ENCODE assay signal across 8 cellular contexts in the genomic region with DNA sequence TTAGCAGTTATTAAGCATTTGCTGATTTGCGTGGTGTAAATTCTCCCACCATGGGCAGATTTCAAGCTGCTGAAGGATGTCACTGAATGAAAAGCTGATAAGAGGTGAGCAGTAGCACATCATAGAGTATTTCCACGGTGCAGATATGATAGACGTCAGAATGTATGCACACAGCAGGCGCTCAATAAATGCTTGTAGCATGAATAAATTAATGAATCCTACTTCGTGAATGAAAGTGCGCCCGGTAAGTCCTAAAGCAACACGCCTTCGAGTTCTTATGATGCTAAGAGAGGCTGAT. TPM values are rescaled to one million over a fixed set of nuclear protein-coding genes. Genes with fewer than 3 reads are reported as not detected.
DNase-seq lines count a peak whose midpoint lies in the region; ATAC-seq and TF ChIP-seq lines count a peak whose summit lies in the region.

No MANE protein-coding gene starts in this region.

- H3K27ac Mint-ChIP-seq in neural crest cell (ENCODE audit: unreplicated experiment) = no peak overlapping the region

- peaks cover 10% of the 10 kb centered on the region; the same call in 1 of the 2 replicates for H3K36me3 ChIP-seq in BLaER1

- H3K9me3 ChIP-seq in BLaER1 = no peaks in the 10 kb centered on the region

- H4K20me1 ChIP-seq in BLaER1 = peaks cover 7% of the 10 kb centered on the region; the same call in 1 of the 2 replicates

- peak overlapping the region; percentile 44 for H3K4me3 Mint-ChIP-seq in neural crest cell

- peak overlapping the region; percentile 69 for H3K4me2 ChIP-seq in BLaER1

- H3K4me3 ChIP-seq in BLaER1 (peak overlapping the region; percentile 54; the same call in 1 of the 2 replicates), choroid plexus epithelial cell (ENCODE audit: low read depth, low read length) (peak overlapping the region; percentile 38)
- peak overlapping the region; percentile 49 for H3K4me3 ChIP-seq in Jurkat, Clone E6-1 (ENCODE audit: low read length)

- peak; percentile 31 for DNase-seq in Jurkat, Clone E6-1 (ENCODE audit: low read depth, low spot score)
- DNase-seq in choroid plexus epithelial cell (ENCODE audit: low read depth) = no peak
- DNase-seq in neural crest cell (ENCODE audit: low read depth, low spot score) = no peak
- DNase-seq in central memory CD4-positive, alpha-beta T cell = no peak
- no peak for DNase-seq in activated gamma-delta T cell (lab: John Stamatoyannopoulos, UW)
- DNase-seq in NCI-H748 (lab: John Stamatoyannopoulos, UW; ENCODE audit: unreplicated experiment) = no peak

- no peak for TF ChIP-seq CTCF in choroid plexus epithelial cell (conservative IDR thresholded peaks at IDR 0.05; ENCODE audit: low read depth, low read length)
- TF ChIP-seq CTCF in neural crest cell (conservative IDR thresholded peaks at IDR 0.05) = no peak

- no peaks in the 10 kb centered on the region for H3K9me3 Mint-ChIP-seq in neural crest cell

- H3K4me1 Mint-ChIP-seq in neural crest cell = peaks cover 25% of the 10 kb centered on the region

- peaks cover 2% of the 10 kb centered on the region for H3K36me3 Mint-ChIP-seq in neural crest cell (ENCODE audit: low read depth)

- no peak for ATAC-seq in HG03280 (IDR thresholded peaks at IDR 0.05; ENCODE audit: unreplicated experiment)

- peaks cover 2% of the 10 kb centered on the region for H3K27me3 Mint-ChIP-seq in neural crest cell (ENCODE audit: low read depth)

- H3K9ac ChIP-seq in BLaER1 = no peak overlapping the region

- peaks cover 37% of the 10 kb centered on the region for H3K4me1 ChIP-seq in BLaER1

- no peak overlapping the region for H3K27ac ChIP-seq in BLaER1

- H3K27me3 ChIP-seq in BLaER1 = no peaks in the 10 kb centered on the region

RNA-seq across cellular contexts. Expression of a gene that starts 0.5 kb away (rescaled TPM):
- 19.1 TPM for polyA plus RNA-seq in Jurkat, Clone E6-1 (2012; ENCODE audit: insufficient read depth, insufficient read length)
- 20.9 and 22.0 TPM in 2 replicates for total RNA-seq in neural crest cell

RNA-seq across cellular contexts. Expression of a gene that starts 10.1 kb away (rescaled TPM):
- polyA plus RNA-seq in Jurkat, Clone E6-1 (2012; ENCODE audit: insufficient read depth, insufficient read length) = 43.6 TPM
- 67.2 and 68.6 TPM in 2 replicates for total RNA-seq in neural crest cell
